ENCODE assay signal across 12 cellular contexts in genomic region chr5:157189223-157189622, GRCh38. TPM values are rescaled to one million over a fixed set of nuclear protein-coding genes. Genes with fewer than 3 reads are reported as not detected.
DNase-seq lines count a peak whose midpoint lies in the region; ATAC-seq and TF ChIP-seq lines count a peak whose summit lies in the region.
"Had no signal": no experiment of that assay in that cellular context is flagged by ENCODE, and none has a peak within 500 bp of the region (broad histone marks: within the 10 kb centered on the region; RNA-seq: fewer than 3 reads in every experiment).

No MANE protein-coding gene starts in this region.

- H3K27me3 ChIP-seq in body of pancreas = no peaks in the 10 kb centered on the region
- H3K27me3 ChIP-seq: adrenal gland had no signal

- no peak for TF ChIP-seq CTCF in body of pancreas (IDR thresholded peaks at IDR 0.05)

- H3K4me3 ChIP-seq in body of pancreas = no peak overlapping the region
- H3K4me3 ChIP-seq: adrenal gland had no signal

- H3K9me3 Mint-ChIP-seq in natural killer cell treated with Interleukin-12 subunit alpha and Interleukin-12 subunit beta and Interleukin-15 and Interleukin-18, amount 100 ng/mL, for 72 hours = peaks cover 3% of the 10 kb centered on the region
- H3K9me3 Mint-ChIP-seq: nephron had no signal

- DNase-seq in T-helper 17 cell = no peak
- no peak for DNase-seq in natural killer cell treated with Interleukin-12 subunit alpha and Interleukin-12 subunit beta and Interleukin-15 and Interleukin-18, amount 100 ng/mL, for 72 hours (ENCODE audit: low spot score)
- DNase-seq in ACHN = no peak
- DNase-seq in DMS53 (lab: John Stamatoyannopoulos, UW) = no peak
- DNase-seq in body of pancreas = no peak
- DNase-seq: adrenal gland, EL had no signal

- peaks cover 3% of the 10 kb centered on the region for H3K9me3 ChIP-seq in T-helper 17 cell (ENCODE audit: control insufficient read depth, low read length, poor library complexity, severe bottlenecking)
- H3K9me3 ChIP-seq in body of pancreas = no peaks in the 10 kb centered on the region
- H3K9me3 ChIP-seq: adrenal gland had no signal

- in situ Hi-C loops in ACHN (cut with HindIII; ENCODE audit: low pct_ligation_motif_present, low pct_unique_long_range_greater_than_20kb, low sequenced_read_pairs) = no loop called here

- ATAC-seq in GM18907 (IDR thresholded peaks at IDR 0.05; ENCODE audit: unreplicated experiment) (peak; percentile 64), HG02588 (IDR thresholded peaks at IDR 0.05; ENCODE audit: unreplicated experiment) (peak; percentile 75), T-helper 17 cell (no peak), body of pancreas (no peak)
- ATAC-seq in natural killer cell treated with Interleukin-12 subunit alpha and Interleukin-12 subunit beta and Interleukin-15 and Interleukin-18, amount 100 ng/mL, for 72 hours = peak in 1 of 2 donors; percentile 60

- peak overlapping the region; percentile 97 for H3K27ac Mint-ChIP-seq in T-helper 17 cell
- peak overlapping the region; percentile 97 to 98 for H3K27ac Mint-ChIP-seq in natural killer cell treated with Interleukin-12 subunit alpha and Interleukin-12 subunit beta and Interleukin-15 and Interleukin-18, amount 100 ng/mL, for 72 hours
- H3K27ac Mint-ChIP-seq: nephron had no signal

- intact Hi-C loops in body of pancreas (cut with DNase I) = no loop called here

- peaks cover 69% of the 10 kb centered on the region for H3K4me1 Mint-ChIP-seq in T-helper 17 cell
- H3K4me1 Mint-ChIP-seq in natural killer cell treated with Interleukin-12 subunit alpha and Interleukin-12 subunit beta and Interleukin-15 and Interleukin-18, amount 100 ng/mL, for 72 hours (ENCODE audit: low read depth in 2 of 2) = peaks cover 65 to 86% of the 10 kb centered on the region in 2 donors
- H3K4me1 Mint-ChIP-seq: nephron had no signal

- peaks cover 20% of the 10 kb centered on the region for H3K36me3 Mint-ChIP-seq in T-helper 17 cell (ENCODE audit: low read depth)
- peaks cover 46% of the 10 kb centered on the region for H3K36me3 Mint-ChIP-seq in natural killer cell treated with Interleukin-12 subunit alpha and Interleukin-12 subunit beta and Interleukin-15 and Interleukin-18, amount 100 ng/mL, for 72 hours

- TF ChIP-seq POLR2A in body of pancreas (IDR thresholded peaks at IDR 0.05) = no peak

- no peaks in the 10 kb centered on the region for H3K27me3 Mint-ChIP-seq in T-helper 17 cell
- no peaks in the 10 kb centered on the region for H3K27me3 Mint-ChIP-seq in natural killer cell treated with Interleukin-12 subunit alpha and Interleukin-12 subunit beta and Interleukin-15 and Interleukin-18, amount 100 ng/mL, for 72 hours

- H3K36me3 ChIP-seq in body of pancreas (replicated peaks in 1 of 2; ENCODE audit: insufficient read depth in 1 of 2, low read depth in 2 of 2) = no peaks in the 10 kb centered on the region
- H3K36me3 ChIP-seq: adrenal gland had no signal

- 65 to 73% methylated on average over 7 of the region's 7 CpGs for WGBS in body of pancreas, 2 donors

- no peaks in the 10 kb centered on the region for H3K4me1 ChIP-seq in body of pancreas
- H3K4me1 ChIP-seq: adrenal gland had no signal

- H3K27ac ChIP-seq in body of pancreas = no peak overlapping the region
- H3K27ac ChIP-seq: adrenal gland had no signal

- H3K4me3 Mint-ChIP-seq in T-helper 17 cell = peak overlapping the region; percentile 97
- peak overlapping the region; percentile 77 for H3K4me3 Mint-ChIP-seq in natural killer cell treated with Interleukin-12 subunit alpha and Interleukin-12 subunit beta and Interleukin-15 and Interleukin-18, amount 100 ng/mL, for 72 hours
- H3K4me3 Mint-ChIP-seq: nephron had no signal

RNA-seq across cellular contexts. Expression of gene ITK, which starts 8.6 kb away (rescaled TPM):
- total RNA-seq in T-helper 17 cell = 100 to 1,000 TPM; 235 to 319 TPM
- 100 to 1,000 TPM; 153 to 225 TPM for total RNA-seq in natural killer cell treated with Interleukin-12 subunit alpha and Interleukin-12 subunit beta and Interleukin-15 and Interleukin-18, amount 100 ng/mL, for 72 hours
- 1 to 10 TPM in 1 of 2 donors, under 1 TPM in 1; 0.78 to 2.6 TPM for total RNA-seq in body of pancreas
- total RNA-seq: endothelial cell of umbilical vein, temporal lobe had no signal

RNA-seq across cellular contexts. Expression of gene GARIN3, which starts 23.2 kb away (rescaled TPM):
- total RNA-seq in T-helper 17 cell (not detected), body of pancreas (not detected)
- total RNA-seq in natural killer cell treated with Interleukin-12 subunit alpha and Interleukin-12 subunit beta and Interleukin-15 and Interleukin-18, amount 100 ng/mL, for 72 hours = not detected
- total RNA-seq: adrenal gland, endothelial cell of umbilical vein, temporal lobe had no signal

RNA-seq across cellular contexts. Expression of gene MED7, which starts 46.6 kb away (rescaled TPM):
- total RNA-seq in T-helper 17 cell (1 to 10 TPM; 6.3 to 7.8 TPM), body of pancreas (1 to 10 TPM; 4.9 to 6.0 TPM)
- 10 to 100 TPM; 14.8 to 16.6 TPM for total RNA-seq in natural killer cell treated with Interleukin-12 subunit alpha and Interleukin-12 subunit beta and Interleukin-15 and Interleukin-18, amount 100 ng/mL, for 72 hours

Comparison
In these comparisons a context has a peak if more than half of its experiments do, and no peak if none do; other contexts are left out.
1. ATAC-seq: peak in GM18907 (single experiment) and HG02588 (single experiment); none in T-helper 17 cell (single experiment) and body of pancreas (single experiment).
2. RNA of gene ITK, which starts 8.6 kb away (total RNA-seq): 235 to 319 TPM in T-helper 17 cell and 153 to 225 TPM in natural killer cell treated with Interleukin-12 subunit alpha and Interleukin-12 subunit beta and Interleukin-15 and Interleukin-18, amount 100 ng/mL, for 72 hours; 0.78 to 2.6 TPM in body of pancreas; every median in the first group is over 10 times any median in the second.